ENCODE assay signal across 8 cellular contexts in the genomic region with DNA sequence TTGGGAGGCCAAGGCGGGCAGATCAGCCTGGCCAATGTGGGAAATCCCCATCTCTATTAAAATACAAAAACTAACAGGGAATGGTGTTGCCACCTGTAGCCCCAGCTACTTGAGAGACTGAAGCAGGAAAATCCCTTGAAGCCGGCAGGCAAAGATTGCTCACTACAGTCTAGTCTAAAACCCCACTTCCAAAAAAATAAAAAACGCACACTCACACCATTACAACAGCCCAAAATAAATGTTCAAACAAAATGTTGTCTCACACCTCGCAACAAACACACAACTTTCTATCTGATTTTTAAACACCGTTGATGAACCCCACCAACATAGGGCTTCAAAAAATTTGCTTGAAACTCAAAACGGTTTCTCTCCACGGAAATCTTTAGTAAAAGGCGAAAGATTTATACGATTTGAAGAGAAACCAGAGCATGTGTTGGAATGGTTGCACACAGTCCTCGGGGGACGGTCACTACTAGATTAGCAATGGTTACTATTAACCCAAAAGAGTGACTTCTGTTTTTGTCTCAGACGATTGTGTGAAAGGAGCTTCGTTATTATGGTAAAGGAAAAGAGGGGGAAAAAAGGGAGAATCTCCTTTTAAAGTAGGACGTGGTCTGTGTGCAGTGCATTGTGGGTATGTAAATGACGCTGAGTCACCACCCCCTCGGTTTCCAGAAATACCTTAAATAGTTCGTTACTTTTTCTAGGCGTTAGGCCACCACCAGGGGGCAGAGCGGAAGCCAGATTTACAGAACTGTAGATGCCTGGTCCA. TPM values are rescaled to one million over a fixed set of nuclear protein-coding genes. Genes with fewer than 3 reads are reported as not detected.
DNase-seq lines count a peak whose midpoint lies in the region; ATAC-seq, FAIRE-seq and TF ChIP-seq lines count a peak whose summit lies in the region.

Gene RNU5D-1 (minus strand): TSS at position 430 of the 772 bp plus-strand sequence.

- peaks cover 5% of the 10 kb centered on the region; the same call in 1 of the 2 replicates for H3K4me1 ChIP-seq in HUES6 (ENCODE audit: control insufficient read depth, insufficient read depth, low read length)
- peaks cover 8% of the 10 kb centered on the region for H3K4me1 ChIP-seq in NT2/D1 (ENCODE audit: insufficient read depth, insufficient read length)
- H3K4me1 ChIP-seq in mononuclear cell (ENCODE audit: insufficient read depth, low read length) = peaks cover 42% of the 10 kb centered on the region

- peak; percentile 78 for TF ChIP-seq CTCF in D721Med (IDR thresholded peaks at IDR 0.05; ENCODE audit: insufficient read depth, missing control alignments)

- no peaks in the 10 kb centered on the region for H3K27me3 ChIP-seq in HUES6 (ENCODE audit: control insufficient read depth, insufficient read depth, low read length)
- no peaks in the 10 kb centered on the region for H3K27me3 ChIP-seq in NT2/D1 (ENCODE audit: insufficient read depth, insufficient read length)
- H3K27me3 ChIP-seq in mononuclear cell (ENCODE audit: insufficient read depth, low read length) = no peaks in the 10 kb centered on the region

- no peak within 1 kb of the TSS for H3K4me3 ChIP-seq in HUES6 (ENCODE audit: low read depth, low read length)
- no peak within 1 kb of the TSS for H3K4me3 ChIP-seq in NT2/D1 (ENCODE audit: insufficient read length, low read depth)
- H3K4me3 ChIP-seq in mononuclear cell (ENCODE audit: low read length) = peak within 1 kb of the TSS; percentile 26

- H3K36me3 ChIP-seq in HUES6 (ENCODE audit: control insufficient read depth, insufficient read depth, low read length) = no peaks in the 10 kb centered on the region
- H3K36me3 ChIP-seq in NT2/D1 (ENCODE audit: insufficient read depth, insufficient read length, low read length) = no peaks in the 10 kb centered on the region

- H3K27ac ChIP-seq in HUES6 (ENCODE audit: low read depth, low read length) = peak within 1 kb of the TSS; percentile 91

- H3K9ac ChIP-seq in HUES6 (ENCODE audit: low read length) (peak within 1 kb of the TSS; percentile 87), NT2/D1 (ENCODE audit: insufficient read length, low read depth) (no peak within 1 kb of the TSS)

- H3K9me3 ChIP-seq in HUES6 (ENCODE audit: control insufficient read depth, insufficient read depth, low read depth, low read length) (no peaks in the 10 kb centered on the region), NT2/D1 (ENCODE audit: insufficient read depth, low read length) (no peaks in the 10 kb centered on the region), mononuclear cell (ENCODE audit: low read depth, low read length) (no peaks in the 10 kb centered on the region)

- DNase-seq in D721Med (ENCODE audit: insufficient read length, low spot score) = peak; percentile 71
- DNase-seq in NT2/D1 (ENCODE audit: low read depth, low spot score) = peak; percentile 98
- peak; percentile 88 for DNase-seq in activated CD8-positive, alpha-beta memory T cell treated with anti-CD3 and anti-CD28 coated beads, Interleukin-2, amount 50 U/mL, for 24 hours (ENCODE audit: extremely low read depth)
- peak; percentile 96 for DNase-seq in epidermal melanocyte (ENCODE audit: insufficient read length, low spot score)
- peak; percentile 92 to 94 for DNase-seq in stimulated activated CD8-positive, alpha-beta memory T cell treated with anti-CD3 and anti-CD28 coated beads, Interleukin-2, amount 100 ng/mL, for 48 hours (ENCODE audit: low read depth in 2 of 2)

- FAIRE-seq in D721Med (lab: Jason Lieb, UNC) = no peak

- peak; percentile 58 for ATAC-seq in GM21447 (IDR thresholded peaks at IDR 0.05; ENCODE audit: unreplicated experiment)

RNA-seq across cellular contexts. Expression of gene RNU5D-1, which starts in this region (rescaled TPM):
- total RNA-seq in mononuclear cell = not detected
